In genomic region chr2:127086800-127087737, GRCh38 we compare ENCODE assay signal across 8 cellular contexts. TPM values are rescaled to one million over a fixed set of nuclear protein-coding genes. Genes with fewer than 3 reads are reported as not detected.
A peak's percentile ranks its signal among the peaks of the same experiment; 100 is the strongest.
DNase-seq lines count a peak whose midpoint lies in the region; ATAC-seq lines count a peak whose summit lies in the region.

No MANE protein-coding gene starts in this region.

- no peaks in the 10 kb centered on the region for H3K36me3 ChIP-seq in iPS-20b (ENCODE audit: insufficient read depth, low read depth, low read length)

- peaks cover 15% of the 10 kb centered on the region; the same call in 1 of the 2 replicates for H3K4me1 ChIP-seq in iPS-20b (ENCODE audit: insufficient read depth, low read length)

- H3K27ac Mint-ChIP-seq in activated naive CD8-positive, alpha-beta T cell treated with anti-CD3 and anti-CD28 coated beads, Interleukin-2, amount 50 U/mL, for 24 hours = peak overlapping the region; percentile 73
- H3K27ac Mint-ChIP-seq in stimulated activated naive B cell treated with anti-CD40 and anti-IgM and Interleukin-4, amounts not matched to agents 10 μg/mL and 1 μg/mL and 100 μg/mL, for 72 hours = peak overlapping the region; percentile 98
- peak overlapping the region in 1 of 2 donors; percentile 43 for H3K27ac Mint-ChIP-seq in activated naive CD4-positive, alpha-beta T cell treated with anti-CD3 and anti-CD28 coated beads, Interleukin-2, amount 50 U/mL, for 72 hours

- H3K4me1 Mint-ChIP-seq in activated naive CD8-positive, alpha-beta T cell treated with anti-CD3 and anti-CD28 coated beads, Interleukin-2, amount 50 U/mL, for 24 hours = peaks cover 52% of the 10 kb centered on the region
- H3K4me1 Mint-ChIP-seq in stimulated activated naive B cell treated with anti-CD40 and anti-IgM and Interleukin-4, amounts not matched to agents 10 μg/mL and 1 μg/mL and 100 μg/mL, for 72 hours = peaks cover 66 to 88% of the 10 kb centered on the region in 2 donors

- no peaks in the 10 kb centered on the region for H3K36me3 Mint-ChIP-seq in activated naive CD8-positive, alpha-beta T cell treated with anti-CD3 and anti-CD28 coated beads, Interleukin-2, amount 50 U/mL, for 24 hours (ENCODE audit: low read depth)
- H3K36me3 Mint-ChIP-seq in stimulated activated naive B cell treated with anti-CD40 and anti-IgM and Interleukin-4, amounts not matched to agents 10 μg/mL and 1 μg/mL and 100 μg/mL, for 72 hours = peaks cover 1 to 3% of the 10 kb centered on the region in 2 donors
- no peaks in the 10 kb centered on the region for H3K36me3 Mint-ChIP-seq in activated naive CD4-positive, alpha-beta T cell treated with anti-CD3 and anti-CD28 coated beads, Interleukin-2, amount 50 U/mL, for 72 hours

- H3K27ac ChIP-seq in iPS-20b (ENCODE audit: low read length) = peak overlapping the region; percentile 16

- no peaks in the 10 kb centered on the region for H3K9me3 Mint-ChIP-seq in activated naive CD8-positive, alpha-beta T cell treated with anti-CD3 and anti-CD28 coated beads, Interleukin-2, amount 50 U/mL, for 24 hours
- H3K9me3 Mint-ChIP-seq in stimulated activated naive B cell treated with anti-CD40 and anti-IgM and Interleukin-4, amounts not matched to agents 10 μg/mL and 1 μg/mL and 100 μg/mL, for 72 hours = no peaks in the 10 kb centered on the region
- H3K9me3 Mint-ChIP-seq in activated naive CD4-positive, alpha-beta T cell treated with anti-CD3 and anti-CD28 coated beads, Interleukin-2, amount 50 U/mL, for 72 hours = no peaks in the 10 kb centered on the region

- H3K4me3 ChIP-seq in iPS-20b (ENCODE audit: low read length) = peak overlapping the region; percentile 20; the same call in 1 of the 2 replicates

- ATAC-seq in GM19463 (IDR thresholded peaks at IDR 0.05; ENCODE audit: unreplicated experiment) = peak; percentile 72
- peak; percentile 66 for ATAC-seq in HG03460 (IDR thresholded peaks at IDR 0.05; ENCODE audit: unreplicated experiment)
- ATAC-seq in activated naive CD8-positive, alpha-beta T cell treated with anti-CD3 and anti-CD28 coated beads, Interleukin-2, amount 50 U/mL, for 24 hours = no peak
- peak; percentile 55 to 56 for ATAC-seq in stimulated activated naive B cell treated with anti-CD40 and anti-IgM and Interleukin-4, amounts not matched to agents 10 μg/mL and 1 μg/mL and 100 μg/mL, for 72 hours (replicated peaks)
- no peak for ATAC-seq in activated naive CD4-positive, alpha-beta T cell treated with anti-CD3 and anti-CD28 coated beads, Interleukin-2, amount 50 U/mL, for 72 hours

- peak overlapping the region; percentile 63; the same call in 1 of the 2 replicates for H3K9ac ChIP-seq in iPS-20b (ENCODE audit: low read depth, low read length)

- DNase-seq in AG20443 (ENCODE audit: low spot score) (peak; percentile 57), LoVo (ENCODE audit: low spot score) (no peak)
- DNase-seq in activated naive CD8-positive, alpha-beta T cell treated with anti-CD3 and anti-CD28 coated beads, Interleukin-2, amount 50 U/mL, for 24 hours = peak; percentile 27
- DNase-seq in stimulated activated naive B cell treated with anti-CD40 and anti-IgM and Interleukin-4, amounts not matched to agents 10 μg/mL and 1 μg/mL and 100 μg/mL, for 72 hours = peak; percentile 73
- no peak for DNase-seq in activated naive CD4-positive, alpha-beta T cell treated with anti-CD3 and anti-CD28 coated beads, Interleukin-2, amount 50 U/mL, for 72 hours (ENCODE audit: low spot score in 2 of 2)

- no peaks in the 10 kb centered on the region for H3K27me3 Mint-ChIP-seq in activated naive CD8-positive, alpha-beta T cell treated with anti-CD3 and anti-CD28 coated beads, Interleukin-2, amount 50 U/mL, for 24 hours
- peaks cover 8 to 16% of the 10 kb centered on the region in 2 donors for H3K27me3 Mint-ChIP-seq in stimulated activated naive B cell treated with anti-CD40 and anti-IgM and Interleukin-4, amounts not matched to agents 10 μg/mL and 1 μg/mL and 100 μg/mL, for 72 hours

- H3K27me3 ChIP-seq in iPS-20b (ENCODE audit: insufficient read depth, low read length) = no peaks in the 10 kb centered on the region

- no peaks in the 10 kb centered on the region for H3K9me3 ChIP-seq in iPS-20b (ENCODE audit: insufficient read depth, low read depth, low read length)

- peak overlapping the region; percentile 53 for H3K4me3 Mint-ChIP-seq in activated naive CD8-positive, alpha-beta T cell treated with anti-CD3 and anti-CD28 coated beads, Interleukin-2, amount 50 U/mL, for 24 hours
- peak overlapping the region; percentile 78 to 79 for H3K4me3 Mint-ChIP-seq in stimulated activated naive B cell treated with anti-CD40 and anti-IgM and Interleukin-4, amounts not matched to agents 10 μg/mL and 1 μg/mL and 100 μg/mL, for 72 hours

RNA-seq across cellular contexts. Expression of gene BIN1, which starts 19.9 kb away (rescaled TPM):
- 10 to 100 TPM; 43.0 to 98.3 TPM for total RNA-seq in activated naive CD4-positive, alpha-beta T cell treated with anti-CD3 and anti-CD28 coated beads, Interleukin-2, amount 50 U/mL, for 72 hours

Comparison
In these comparisons a context has a peak if more than half of its experiments do, and no peak if none do; other contexts are left out.
1. DNase-seq: peak in AG20443 (single experiment), activated naive CD8-positive, alpha-beta T cell treated with anti-CD3 and anti-CD28 coated beads, Interleukin-2, amount 50 U/mL, for 24 hours (single experiment) and stimulated activated naive B cell treated with anti-CD40 and anti-IgM and Interleukin-4, amounts not matched to agents 10 μg/mL and 1 μg/mL and 100 μg/mL, for 72 hours (single experiment); none in LoVo (single experiment) and activated naive CD4-positive, alpha-beta T cell treated with anti-CD3 and anti-CD28 coated beads, Interleukin-2, amount 50 U/mL, for 72 hours (0 of 2).
2. ATAC-seq: peak in GM19463 (single experiment), HG03460 (single experiment) and stimulated activated naive B cell treated with anti-CD40 and anti-IgM and Interleukin-4, amounts not matched to agents 10 μg/mL and 1 μg/mL and 100 μg/mL, for 72 hours (2 of 2); none in activated naive CD8-positive, alpha-beta T cell treated with anti-CD3 and anti-CD28 coated beads, Interleukin-2, amount 50 U/mL, for 24 hours (single experiment) and activated naive CD4-positive, alpha-beta T cell treated with anti-CD3 and anti-CD28 coated beads, Interleukin-2, amount 50 U/mL, for 72 hours (0 of 2).